ENCODE assay signal across 22 cellular contexts in genomic region chr13:65784088-65784816, GRCh38.
DNase-seq lines count a peak whose midpoint lies in the region; ATAC-seq, FAIRE-seq and TF ChIP-seq lines count a peak whose summit lies in the region.
"Had no signal": no experiment of that assay in that cellular context is flagged by ENCODE, and none has a peak within 500 bp of the region (broad histone marks: within the 10 kb centered on the region; RNA-seq: fewer than 3 reads in every experiment).

No MANE protein-coding gene starts in this region.

- peak; percentile 11 for ATAC-seq in stimulated activated effector memory CD8-positive, alpha-beta T cell treated with anti-CD3 and anti-CD28 coated beads, Interleukin-12 subunit alpha, Interleukin-12 subunit beta, amount 100 ng/mL, for 72 hours
- ATAC-seq in aorta (ENCODE audit: low FRiP score) (peak; percentile 52), HG02840 (IDR thresholded peaks at IDR 0.05; ENCODE audit: low FRiP score, unreplicated experiment) (no peak)
- ATAC-seq in activated T-cell treated with anti-CD3 and anti-CD28 coated beads, Interleukin-2, amount 50 U/mL, for 72 hours (replicated peaks in 1 of 2) = no peak
- ATAC-seq: CD8-positive, alpha-beta T cell; GM12878 had no signal

- peaks cover 10% of the 10 kb centered on the region for H3K9me3 Mint-ChIP-seq in stimulated activated effector memory CD8-positive, alpha-beta T cell treated with anti-CD3 and anti-CD28 coated beads, Interleukin-12 subunit alpha, Interleukin-12 subunit beta, amount 100 ng/mL, for 72 hours
- H3K9me3 Mint-ChIP-seq in activated T-cell treated with anti-CD3 and anti-CD28 coated beads, Interleukin-2, amount 50 U/mL, for 72 hours = peaks cover 11 to 14% of the 10 kb centered on the region in 2 donors

- H3K36me3 ChIP-seq in OCI-LY1 (ENCODE audit: insufficient read depth, low read length) (no peaks in the 10 kb centered on the region), kidney (ENCODE audit: control insufficient read depth in 1 of 2, insufficient read depth in 2 of 2, low read length in 2 of 2) (no peaks in the 10 kb centered on the region), aorta (ENCODE audit: control insufficient read depth in 1 of 2, insufficient read depth in 2 of 2, low read length in 1 of 2) (no peaks in the 10 kb centered on the region)
- H3K36me3 ChIP-seq: BLaER1 treated with 17β-estradiol and CSF1 and Interleukin-3, amounts not matched to agents 10 nM and 100 nM had no signal

- H3K36me3 Mint-ChIP-seq in stimulated activated effector memory CD8-positive, alpha-beta T cell treated with anti-CD3 and anti-CD28 coated beads, Interleukin-12 subunit alpha, Interleukin-12 subunit beta, amount 100 ng/mL, for 72 hours = no peaks in the 10 kb centered on the region
- peaks cover 0 to 3% of the 10 kb centered on the region in 2 donors for H3K36me3 Mint-ChIP-seq in activated T-cell treated with anti-CD3 and anti-CD28 coated beads, Interleukin-2, amount 50 U/mL, for 72 hours (ENCODE audit: insufficient read depth in 2 of 2)
- H3K36me3 Mint-ChIP-seq: CD8-positive, alpha-beta T cell had no signal

- no peaks in the 10 kb centered on the region for H3K9me2 ChIP-seq in OCI-LY1 (ENCODE audit: low read depth, low read length)

- peaks cover 6% of the 10 kb centered on the region for H3K4me1 ChIP-seq in OCI-LY1 (ENCODE audit: insufficient read depth, low read length, severe bottlenecking)
- no peaks in the 10 kb centered on the region for H3K4me1 ChIP-seq in kidney (ENCODE audit: control insufficient read depth in 1 of 2, insufficient read depth in 1 of 2, low read depth in 1 of 2, low read length in 2 of 2)
- H3K4me1 ChIP-seq in aorta (ENCODE audit: control insufficient read depth in 1 of 2, insufficient read depth in 2 of 2, low read length in 2 of 2) = no peaks in the 10 kb centered on the region
- H3K4me1 ChIP-seq: BLaER1 treated with 17β-estradiol and CSF1 and Interleukin-3, amounts not matched to agents 10 nM and 100 nM had no signal

- intact Hi-C loops in kidney (cut with DNase I) (no loop called here), aorta (cut with DNase I) (no loop called here)

- no peaks in the 10 kb centered on the region for H4K20me1 ChIP-seq in OCI-LY1 (ENCODE audit: insufficient read depth, low read length)
- H4K20me1 ChIP-seq: BLaER1 treated with 17β-estradiol and CSF1 and Interleukin-3, amounts not matched to agents 10 nM and 100 nM had no signal

- 84 to 88% methylated on average over 12 of the region's 12 CpGs for WGBS in aorta, 2 donors

- H3K9ac ChIP-seq in OCI-LY1 (ENCODE audit: low read length) = no peak overlapping the region
- H3K9ac ChIP-seq in kidney (ENCODE audit: low read length in 2 of 2) = no peak overlapping the region
- H3K9ac ChIP-seq: BLaER1 treated with 17β-estradiol and CSF1 and Interleukin-3, amounts not matched to agents 10 nM and 100 nM; GM23248 had no signal

- no peak overlapping the region for H3K27ac Mint-ChIP-seq in stimulated activated effector memory CD8-positive, alpha-beta T cell treated with anti-CD3 and anti-CD28 coated beads, Interleukin-12 subunit alpha, Interleukin-12 subunit beta, amount 100 ng/mL, for 72 hours
- no peak overlapping the region for H3K27ac Mint-ChIP-seq in activated T-cell treated with anti-CD3 and anti-CD28 coated beads, Interleukin-2, amount 50 U/mL, for 72 hours
- H3K27ac Mint-ChIP-seq: B cell; CD8-positive, alpha-beta T cell; IgD-negative memory B cell had no signal

- H3K4me1 Mint-ChIP-seq in stimulated activated effector memory CD8-positive, alpha-beta T cell treated with anti-CD3 and anti-CD28 coated beads, Interleukin-12 subunit alpha, Interleukin-12 subunit beta, amount 100 ng/mL, for 72 hours = no peaks in the 10 kb centered on the region
- H3K4me1 Mint-ChIP-seq in activated T-cell treated with anti-CD3 and anti-CD28 coated beads, Interleukin-2, amount 50 U/mL, for 72 hours (ENCODE audit: low read depth) = no peaks in the 10 kb centered on the region
- H3K4me1 Mint-ChIP-seq: B cell, IgD-negative memory B cell had no signal

- no peak overlapping the region for H3K4me2 ChIP-seq in OCI-LY1 (ENCODE audit: low read length)
- H3K4me2 ChIP-seq: BLaER1 treated with 17β-estradiol and CSF1 and Interleukin-3, amounts not matched to agents 10 nM and 100 nM had no signal

- TF ChIP-seq CTCF in OCI-LY1 (IDR thresholded peaks at IDR 0.05; ENCODE audit: low read length) (no peak), kidney (IDR thresholded peaks at IDR 0.05; ENCODE audit: borderline replicate concordance, extremely low read depth, insufficient read depth) (no peak)

- H2AFZ ChIP-seq in OCI-LY1 (ENCODE audit: low read length) = peak overlapping the region; percentile 24; the same call in 1 of the 2 replicates
- H2AFZ ChIP-seq: GM23248 had no signal

- H3K27ac ChIP-seq in OCI-LY1 (ENCODE audit: low read depth, low read length, poor library complexity, severe bottlenecking) (no peak overlapping the region), kidney (ENCODE audit: low read depth in 2 of 2, low read length in 2 of 2) (no peak overlapping the region), aorta (ENCODE audit: low read depth in 1 of 2, low read length in 2 of 2) (no peak overlapping the region)
- H3K27ac ChIP-seq: BLaER1 treated with 17β-estradiol and CSF1 and Interleukin-3, amounts not matched to agents 10 nM and 100 nM; GM23248 had no signal

- H3K27me3 ChIP-seq in OCI-LY1 (ENCODE audit: insufficient read depth, low read length) (no peaks in the 10 kb centered on the region), aorta (ENCODE audit: control insufficient read depth in 1 of 2, insufficient read depth in 2 of 2, low read length in 1 of 2) (no peaks in the 10 kb centered on the region)
- H3K27me3 ChIP-seq: BLaER1 treated with 17β-estradiol and CSF1 and Interleukin-3, amounts not matched to agents 10 nM and 100 nM had no signal

- 0 out of 2 replicates have a peak, but pooled peaks cover 3% of the 10 kb centered on the region for H3K9me3 ChIP-seq in OCI-LY1 (ENCODE audit: low read length)
- H3K9me3 ChIP-seq in kidney (ENCODE audit: control insufficient read depth in 1 of 2, low read length in 2 of 2) = no peaks in the 10 kb centered on the region
- H3K9me3 ChIP-seq in aorta (ENCODE audit: control insufficient read depth, low read length) = no peaks in the 10 kb centered on the region
- H3K9me3 ChIP-seq: BLaER1 treated with 17β-estradiol and CSF1 and Interleukin-3, amounts not matched to agents 10 nM and 100 nM had no signal

- no peaks in the 10 kb centered on the region for H3K79me2 ChIP-seq in OCI-LY1 (ENCODE audit: insufficient read depth, low read length)

- FAIRE-seq in kidney (lab: Jason Lieb, UNC) = no peak
- FAIRE-seq in frontal cortex (lab: Jason Lieb, UNC) = no peak
- FAIRE-seq: GM12878, GM19239, H54, HTR-8/SVneo had no signal

- no peak overlapping the region for H3K4me3 Mint-ChIP-seq in stimulated activated effector memory CD8-positive, alpha-beta T cell treated with anti-CD3 and anti-CD28 coated beads, Interleukin-12 subunit alpha, Interleukin-12 subunit beta, amount 100 ng/mL, for 72 hours
- H3K4me3 Mint-ChIP-seq in activated T-cell treated with anti-CD3 and anti-CD28 coated beads, Interleukin-2, amount 50 U/mL, for 72 hours = no peak overlapping the region
- H3K4me3 Mint-ChIP-seq: B cell; CD8-positive, alpha-beta T cell had no signal

- H3K27me3 Mint-ChIP-seq in activated T-cell treated with anti-CD3 and anti-CD28 coated beads, Interleukin-2, amount 50 U/mL, for 72 hours (ENCODE audit: low read depth) = no peaks in the 10 kb centered on the region
- H3K27me3 Mint-ChIP-seq: B cell, IgD-negative memory B cell had no signal

- DNase-seq in kidney (peak; percentile 64), aorta (no peak), frontal cortex (ENCODE audit: low spot score in 2 of 2) (no peak)
- no peak for DNase-seq in stimulated activated effector memory CD8-positive, alpha-beta T cell treated with anti-CD3 and anti-CD28 coated beads, Interleukin-12 subunit alpha, Interleukin-12 subunit beta, amount 100 ng/mL, for 72 hours (ENCODE audit: low spot score in 2 of 2)
- DNase-seq in activated T-cell treated with anti-CD3 and anti-CD28 coated beads, Interleukin-2, amount 50 U/mL, for 72 hours = no peak
- DNase-seq: Calu3; CD8-positive, alpha-beta T cell; DMS 273 treated with DMSO at 0.1 percent for 48 hours; DMS53; DND-41; EL; GM23248; HCEC 1CT had no signal

- no peak overlapping the region for H3K4me3 ChIP-seq in OCI-LY1 (ENCODE audit: low read depth, low read length, poor library complexity, severe bottlenecking)
- no peak overlapping the region for H3K4me3 ChIP-seq in kidney (ENCODE audit: low read length in 2 of 2)
- H3K4me3 ChIP-seq in aorta (ENCODE audit: low read length in 2 of 2) = no peak overlapping the region
- H3K4me3 ChIP-seq: BLaER1 treated with 17β-estradiol and CSF1 and Interleukin-3, amounts not matched to agents 10 nM and 100 nM; GM12878; GM23248 had no signal

- H3F3A ChIP-seq in OCI-LY1 (ENCODE audit: insufficient read depth, low read length) = no peaks in the 10 kb centered on the region

Comparison
In these comparisons a context has a peak if more than half of its experiments do, and no peak if none do; other contexts are left out.
1. ATAC-seq: peak in stimulated activated effector memory CD8-positive, alpha-beta T cell treated with anti-CD3 and anti-CD28 coated beads, Interleukin-12 subunit alpha, Interleukin-12 subunit beta, amount 100 ng/mL, for 72 hours (single experiment) and aorta (single experiment); none in HG02840 (single experiment) and activated T-cell treated with anti-CD3 and anti-CD28 coated beads, Interleukin-2, amount 50 U/mL, for 72 hours (0 of 2).